14 cellular contexts compared by ENCODE assay signal in the genomic region with DNA sequence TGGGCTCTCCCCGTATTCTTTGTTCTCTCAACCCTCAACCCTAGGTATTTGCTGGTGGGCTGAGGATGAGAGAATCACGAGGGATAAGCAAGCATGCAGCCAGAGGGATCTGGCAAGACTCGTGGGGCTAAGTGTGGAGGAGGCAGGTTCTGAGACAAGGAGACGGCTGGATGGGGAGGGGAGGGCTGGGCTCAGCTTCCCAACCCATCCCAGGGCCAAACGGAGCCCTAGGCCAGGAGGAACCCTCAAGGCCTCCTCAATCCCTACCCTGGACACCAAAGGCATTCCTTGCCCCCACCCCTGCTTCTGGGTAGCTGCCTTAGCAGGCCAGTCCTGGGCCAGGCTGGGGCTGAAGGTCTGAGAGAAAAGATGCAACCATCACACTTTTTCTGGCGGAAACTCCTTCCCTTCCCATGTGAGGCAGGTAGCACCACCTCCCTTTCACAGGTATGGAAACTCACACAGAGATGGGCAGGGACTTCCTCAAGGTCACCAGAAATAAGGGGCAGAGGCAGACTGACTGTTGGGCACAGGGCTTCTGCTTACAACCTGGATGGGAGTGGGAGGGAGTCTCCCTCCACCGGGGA. TPM values are rescaled to one million over a fixed set of nuclear protein-coding genes. Genes with fewer than 3 reads are reported as not detected.
DNase-seq lines count a peak whose midpoint lies in the region; ATAC-seq and TF ChIP-seq lines count a peak whose summit lies in the region.
"Had no signal": no experiment of that assay in that cellular context is flagged by ENCODE, and none has a peak within 500 bp of the region (broad histone marks: within the 10 kb centered on the region; RNA-seq: fewer than 3 reads in every experiment).

No MANE protein-coding gene starts in this region.

- peaks cover 0 to 9% of the 10 kb centered on the region in 2 donors for H3K36me3 ChIP-seq in ascending aorta
- peaks cover 0 to 4% of the 10 kb centered on the region in 2 donors for H3K36me3 ChIP-seq in lung (ENCODE audit: control insufficient read depth in 2 of 2, insufficient read depth in 2 of 2, low read length in 2 of 2)
- H3K36me3 ChIP-seq in thoracic aorta = peaks cover 9% of the 10 kb centered on the region

- H3K4me3 ChIP-seq in ascending aorta = peak overlapping the region in 1 of 2 donors; percentile 65
- no peak overlapping the region for H3K4me3 ChIP-seq in lung
- peak overlapping the region; percentile 10 for H3K4me3 ChIP-seq in thoracic aorta
- H3K4me3 ChIP-seq: skin epidermis had no signal

- no peak for ATAC-seq in lung (ENCODE audit: insufficient read depth, low FRiP score)
- ATAC-seq in thoracic aorta (ENCODE audit: insufficient number of reproducible peaks, low FRiP score, low read depth) = no peak
- ATAC-seq in GM18873 (IDR thresholded peaks at IDR 0.05; ENCODE audit: low FRiP score, unreplicated experiment) = no peak
- ATAC-seq: SK-N-SH treated with all-trans-retinoic acid at 6 μM for 48 hours had no signal

- no peaks in the 10 kb centered on the region for H3K9me3 Mint-ChIP-seq in activated T-cell treated with anti-CD3 and anti-CD28 coated beads, Interleukin-2, amount 50 U/mL, for 24 hours
- H3K9me3 Mint-ChIP-seq: activated CD4-positive, alpha-beta memory T cell treated with anti-CD3 and anti-CD28 coated beads for 36 hours; activated naive CD4-positive, alpha-beta T cell treated with anti-CD3 and anti-CD28 coated beads, Interleukin-2, amount 50 U/mL, for 24 hours had no signal

- intact Hi-C loops in ascending aorta (cut with DNase I) = no loop called here

- no peak for DNase-seq in activated T-cell treated with anti-CD3 and anti-CD28 coated beads, Interleukin-2, amount 50 U/mL, for 24 hours
- DNase-seq in activated T-cell treated with anti-CD3 and anti-CD28 coated beads for 4 hours (no peak), ascending aorta (ENCODE audit: low spot score in 2 of 2) (no peak), lung (ENCODE audit: low spot score) (no peak), thoracic aorta (ENCODE audit: low spot score) (no peak), NCI-H1105 (lab: John Stamatoyannopoulos, UW) (no peak), HEK293T (ENCODE audit: extremely low spot score) (no peak)
- DNase-seq: activated CD4-positive, alpha-beta memory T cell treated with anti-CD3 and anti-CD28 coated beads for 36 hours; effector CD4-positive, alpha-beta T cell; NCI-H1092 had no signal

- no peak overlapping the region for H3K4me3 Mint-ChIP-seq in activated T-cell treated with anti-CD3 and anti-CD28 coated beads, Interleukin-2, amount 50 U/mL, for 24 hours
- H3K4me3 Mint-ChIP-seq: activated CD4-positive, alpha-beta memory T cell treated with anti-CD3 and anti-CD28 coated beads for 36 hours had no signal

- H3K4me1 ChIP-seq in ascending aorta (peaks cover 61 to 90% of the 10 kb centered on the region in 2 donors), lung (ENCODE audit: control insufficient read depth in 2 of 2, insufficient read depth in 2 of 2, low read length in 2 of 2) (peaks cover 58 to 90% of the 10 kb centered on the region in 2 donors), thoracic aorta (ENCODE audit: control insufficient read depth in 1 of 2, low read depth in 2 of 2) (peaks cover 89 to 90% of the 10 kb centered on the region in 2 donors)

- H3K9me3 ChIP-seq in ascending aorta (no peaks in the 10 kb centered on the region), lung (ENCODE audit: control insufficient read depth in 2 of 2, insufficient read depth in 1 of 2, low read length in 1 of 2) (no peaks in the 10 kb centered on the region), thoracic aorta (no peaks in the 10 kb centered on the region)

- H3K36me3 Mint-ChIP-seq in activated T-cell treated with anti-CD3 and anti-CD28 coated beads, Interleukin-2, amount 50 U/mL, for 24 hours (ENCODE audit: low read depth) = peaks cover 37% of the 10 kb centered on the region
- H3K36me3 Mint-ChIP-seq: activated CD4-positive, alpha-beta memory T cell treated with anti-CD3 and anti-CD28 coated beads for 36 hours had no signal

- H3K27me3 Mint-ChIP-seq in activated T-cell treated with anti-CD3 and anti-CD28 coated beads, Interleukin-2, amount 50 U/mL, for 24 hours = no peaks in the 10 kb centered on the region
- H3K27me3 Mint-ChIP-seq: activated CD4-positive, alpha-beta memory T cell treated with anti-CD3 and anti-CD28 coated beads for 36 hours; activated naive CD4-positive, alpha-beta T cell treated with anti-CD3 and anti-CD28 coated beads, Interleukin-2, amount 50 U/mL, for 24 hours had no signal

- H3K27ac ChIP-seq in ascending aorta (peak overlapping the region; percentile 83 to 99), lung (ENCODE audit: low read depth in 1 of 2, low read length in 1 of 2) (peak overlapping the region; percentile 11 to 33), thoracic aorta (peak overlapping the region; percentile 44 to 100)

- no peaks in the 10 kb centered on the region for H3K27me3 ChIP-seq in ascending aorta
- no peaks in the 10 kb centered on the region for H3K27me3 ChIP-seq in lung (ENCODE audit: control insufficient read depth, insufficient read depth)
- no peaks in the 10 kb centered on the region for H3K27me3 ChIP-seq in thoracic aorta (replicated peaks; ENCODE audit: insufficient read depth)

- POLR2A ChIA-PET in HEK293T (lab: Yijun Ruan, JAX) = interaction anchor here (1.4 kb wide), 1 partner anchor 14 kb away, joined by 4 read pairs; no protein-coding TSS in a partner anchor

- H3K27ac Mint-ChIP-seq in activated T-cell treated with anti-CD3 and anti-CD28 coated beads, Interleukin-2, amount 50 U/mL, for 24 hours = peak overlapping the region; percentile 67

- TF ChIP-seq CTCF in ascending aorta (IDR thresholded peaks at IDR 0.05) (no peak), lung (IDR thresholded peaks at IDR 0.05; ENCODE audit: control extremely low read depth, extremely low read depth) (no peak), thoracic aorta (IDR thresholded peaks at IDR 0.05) (no peak)

- CTCF ChIA-PET in HEK293T (lab: Yijun Ruan, JAX) = no interaction called here

- H3K4me1 Mint-ChIP-seq in activated T-cell treated with anti-CD3 and anti-CD28 coated beads, Interleukin-2, amount 50 U/mL, for 24 hours (ENCODE audit: low read depth) = peaks cover 97% of the 10 kb centered on the region

- 48 to 63% methylated on average over 7 of the region's 7 CpGs for WGBS in lung, 2 donors

TF ChIP-seq in HEK293T, 16 proteins besides CTCF, POLR2A, EP300 and RAD21:
- no peak for TF ChIP-seq TARDBP (IDR thresholded peaks at IDR 0.05)
- no peak for TF ChIP-seq SUZ12 (IDR thresholded peaks at IDR 0.05)
- no peak for TF ChIP-seq BHLHE40 (IDR thresholded peaks at IDR 0.05; ENCODE audit: borderline replicate concordance)
- no peak for TF ChIP-seq FOXA1 (IDR thresholded peaks at IDR 0.05)
- no peak for TF ChIP-seq ELF4 (IDR thresholded peaks at IDR 0.05)
- TF ChIP-seq ARNT (IDR thresholded peaks at IDR 0.05) = no peak
- no peak for TF ChIP-seq ZNF384 (IDR thresholded peaks at IDR 0.05)
- TF ChIP-seq SP1 (IDR thresholded peaks at IDR 0.05) = no peak
- TF ChIP-seq PKNOX1 (IDR thresholded peaks at IDR 0.05) = no peak
- TF ChIP-seq LEF1 (IDR thresholded peaks at IDR 0.05; ENCODE audit: borderline replicate concordance) = no peak
- no peak for TF ChIP-seq CTBP1 (IDR thresholded peaks at IDR 0.05; ENCODE audit: borderline replicate concordance)
- TF ChIP-seq HDGF (IDR thresholded peaks at IDR 0.05; ENCODE audit: borderline replicate concordance) = no peak
- no peak for TF ChIP-seq L3MBTL2 (conservative IDR thresholded peaks at IDR 0.05)
- TF ChIP-seq FOXM1 (IDR thresholded peaks at IDR 0.05; ENCODE audit: borderline replicate concordance) = no peak
- no peak for TF ChIP-seq NFRKB (IDR thresholded peaks at IDR 0.05)
- no peak for TF ChIP-seq FOXK2 (IDR thresholded peaks at IDR 0.05)

RNA-seq across cellular contexts. Expression of gene MEF2D, which starts 6.2 kb away (rescaled TPM):
- total RNA-seq in ascending aorta (106 TPM), lung (10 to 100 TPM; 23.0 to 52.5 TPM), thoracic aorta (100 to 1,000 TPM in 1 of 2 donors, 10 to 100 TPM in 1; 76.1 to 101 TPM)
- polyA plus RNA-seq in lung = 10 to 100 TPM; 23.0 to 23.3 TPM

Comparison
In these comparisons a context has a peak if more than half of its experiments do, and no peak if none do; other contexts are left out.
1. H3K27ac ChIP-seq: peak in every context shown above with its lines; median percentile 91 in ascending aorta; 72 in thoracic aorta; 22 in lung.